Comparison of ENCODE assay signal across 11 cellular contexts in genomic region chr3:103684956-103685355, GRCh38.
"Had no signal": no experiment of that assay in that cellular context is flagged by ENCODE, and none has a peak within 500 bp of the region (broad histone marks: within the 10 kb centered on the region; RNA-seq: fewer than 3 reads in every experiment).

No MANE protein-coding gene starts in this region.

- H3K4me1 ChIP-seq: adrenal gland, lower lobe of right lung, testis had no signal

- H3K36me3 ChIP-seq: adrenal gland, lower lobe of right lung had no signal

- H3K9me3 ChIP-seq: adrenal gland, lower lobe of right lung, testis had no signal

- H3K4me3 ChIP-seq: adrenal gland, lower lobe of right lung, testis had no signal

- DNase-seq: activated naive CD4-positive, alpha-beta T cell treated with anti-CD3 and anti-CD28 coated beads, Interleukin-2, amount 50 U/mL, for 16 hours; adrenal gland; endodermal cell; hypothalamus; kidney glomerular epithelial cell; lower lobe of right lung; midbrain; naive B cell; stimulated activated CD4-positive, alpha-beta T cell treated with anti-CD3 and anti-CD28 coated beads, Interleukin-15, amount 100 ng/mL, for 24 hours; stimulated activated CD4-positive, alpha-beta T cell treated with anti-CD3 and anti-CD28 coated beads, Interleukin-4, amount 100 ng/mL, for 24 hours; testis had no signal

- H3K27ac ChIP-seq: adrenal gland, lower lobe of right lung, testis had no signal

- H3K27me3 ChIP-seq: adrenal gland, testis had no signal
